14 cellular contexts compared by ENCODE assay signal in genomic region chr10:114545071-114545470, GRCh38.
DNase-seq lines count a peak whose midpoint lies in the region; ATAC-seq, FAIRE-seq and TF ChIP-seq lines count a peak whose summit lies in the region.
"Had no signal": no experiment of that assay in that cellular context is flagged by ENCODE, and none has a peak within 500 bp of the region (broad histone marks: within the 10 kb centered on the region; RNA-seq: fewer than 3 reads in every experiment).

No MANE protein-coding gene starts in this region.

- H3K27ac ChIP-seq in BLaER1 treated with 17β-estradiol and CSF1 and Interleukin-3, amounts not matched to agents 10 nM and 100 nM = no peak overlapping the region
- no peak overlapping the region for H3K27ac ChIP-seq in uterus
- H3K27ac ChIP-seq: body of pancreas, C4-2B, psoas muscle, VCaP had no signal

- H3K9ac ChIP-seq in BLaER1 treated with 17β-estradiol and CSF1 and Interleukin-3, amounts not matched to agents 10 nM and 100 nM = no peak overlapping the region; a peak in 1 of 22 replicates

- no peaks in the 10 kb centered on the region for H3K9me3 ChIP-seq in BLaER1 treated with 17β-estradiol and CSF1 and Interleukin-3, amounts not matched to agents 10 nM and 100 nM (replicated peaks in 1 of 11)
- no peaks in the 10 kb centered on the region for H3K9me3 ChIP-seq in uterus
- H3K9me3 ChIP-seq: body of pancreas, psoas muscle had no signal

- peak overlapping the region in 9 of 11 experiments; percentile 59 to 83 (median 69); a peak in 17 of 22 replicates for H3K4me2 ChIP-seq in BLaER1 treated with 17β-estradiol and CSF1 and Interleukin-3, amounts not matched to agents 10 nM and 100 nM

- 0 out of 22 replicates have a peak, but pooled peaks cover 0 to 4% (median 0%) of the 10 kb centered on the region in 11 experiments for H4K20me1 ChIP-seq in BLaER1 treated with 17β-estradiol and CSF1 and Interleukin-3, amounts not matched to agents 10 nM and 100 nM

- intact Hi-C loops in uterus (cut with DNase I; ENCODE audit: low total_unique reads) = loop anchor here (10.0 kb wide), 1 partner anchor 250 kb away; no protein-coding TSS in a partner anchor

- H3K9me3 Mint-ChIP-seq in activated T-helper 17 cell treated with anti-CD3 and anti-CD28 coated beads, Interleukin-2, amount 50 U/mL, for 72 hours = no peaks in the 10 kb centered on the region

- TF ChIP-seq CTCF in uterus (IDR thresholded peaks at IDR 0.05) = no peak

- ATAC-seq in activated T-helper 17 cell treated with anti-CD3 and anti-CD28 coated beads, Interleukin-2, amount 50 U/mL, for 72 hours (replicated peaks) = no peak
- ATAC-seq in GM21619 (IDR thresholded peaks at IDR 0.05; ENCODE audit: unreplicated experiment) = no peak
- ATAC-seq: body of pancreas, psoas muscle had no signal

- no peak for DNase-seq in GM12892 (ENCODE audit: insufficient read length)
- DNase-seq in islet precursor cell = peak; percentile 67
- DNase-seq in NCI-H2029 (lab: John Stamatoyannopoulos, UW) = no peak
- DNase-seq in uterus = no peak
- DNase-seq in D341Med (ENCODE audit: low spot score) = no peak
- DNase-seq: body of pancreas, NCI-H82, psoas muscle had no signal

- peak overlapping the region; percentile 88 for H3K27ac Mint-ChIP-seq in activated T-helper 17 cell treated with anti-CD3 and anti-CD28 coated beads, Interleukin-2, amount 50 U/mL, for 72 hours

- no peaks in the 10 kb centered on the region for H3K36me3 Mint-ChIP-seq in activated T-helper 17 cell treated with anti-CD3 and anti-CD28 coated beads, Interleukin-2, amount 50 U/mL, for 72 hours (ENCODE audit: low read depth)

- H3K27me3 Mint-ChIP-seq in activated T-helper 17 cell treated with anti-CD3 and anti-CD28 coated beads, Interleukin-2, amount 50 U/mL, for 72 hours = no peaks in the 10 kb centered on the region

- peaks cover 14 to 66% (median 37%) of the 10 kb centered on the region in 10 experiments for H3K4me1 ChIP-seq in BLaER1 treated with 17β-estradiol and CSF1 and Interleukin-3, amounts not matched to agents 10 nM and 100 nM
- H3K4me1 ChIP-seq in uterus = no peaks in the 10 kb centered on the region
- H3K4me1 ChIP-seq: psoas muscle had no signal

- H3K36me3 ChIP-seq in BLaER1 treated with 17β-estradiol and CSF1 and Interleukin-3, amounts not matched to agents 10 nM and 100 nM = no peaks in the 10 kb centered on the region
- no peaks in the 10 kb centered on the region for H3K36me3 ChIP-seq in uterus

- H3K4me1 Mint-ChIP-seq in activated T-helper 17 cell treated with anti-CD3 and anti-CD28 coated beads, Interleukin-2, amount 50 U/mL, for 72 hours = peaks cover 38% of the 10 kb centered on the region

- no peak overlapping the region for H3K4me3 ChIP-seq in BLaER1 treated with 17β-estradiol and CSF1 and Interleukin-3, amounts not matched to agents 10 nM and 100 nM
- no peak overlapping the region for H3K4me3 ChIP-seq in uterus
- H3K4me3 ChIP-seq: body of pancreas, psoas muscle had no signal

- H3K4me3 Mint-ChIP-seq in activated T-helper 17 cell treated with anti-CD3 and anti-CD28 coated beads, Interleukin-2, amount 50 U/mL, for 72 hours = peak overlapping the region; percentile 85

- no peak for TF ChIP-seq POLR2A in GM12892 (IDR thresholded peaks at IDR 0.05; ENCODE audit: low read depth, low read length)
- no peak for TF ChIP-seq POLR2A in uterus (IDR thresholded peaks at IDR 0.05)

- H3K27me3 ChIP-seq in BLaER1 treated with 17β-estradiol and CSF1 and Interleukin-3, amounts not matched to agents 10 nM and 100 nM = peaks cover 5 to 17% (median 13%) of the 10 kb centered on the region in 11 experiments; a peak in 20 of 22 replicates
- no peaks in the 10 kb centered on the region for H3K27me3 ChIP-seq in uterus
- H3K27me3 ChIP-seq: body of pancreas had no signal

- FAIRE-seq in GM12892 (lab: Jason Lieb, UNC) = peak; percentile 53
- FAIRE-seq: H54 had no signal
